In the genomic region with DNA sequence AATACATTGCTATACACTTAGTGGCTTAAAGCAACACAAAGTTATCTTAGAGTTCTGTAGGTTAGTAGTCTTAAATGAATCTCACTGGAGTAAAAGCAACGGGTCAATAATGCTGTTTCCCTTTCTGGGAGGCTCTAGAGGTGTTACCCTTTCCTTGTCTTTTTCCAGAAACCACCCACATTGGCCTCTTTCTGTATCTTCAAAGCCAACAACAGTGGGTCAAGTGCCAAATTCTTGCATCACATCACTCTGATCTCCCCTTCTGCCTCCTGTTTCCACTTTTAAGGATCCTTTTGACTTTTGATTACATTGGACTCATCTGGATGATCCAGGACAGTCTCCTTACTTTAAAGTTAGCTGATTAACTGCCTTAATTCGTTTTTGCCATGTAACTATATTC, we compare ENCODE assay signal across 19 cellular contexts.
"Had no signal": no experiment of that assay in that cellular context is flagged by ENCODE, and none has a peak within 500 bp of the region (broad histone marks: within the 10 kb centered on the region; RNA-seq: fewer than 3 reads in every experiment).

No MANE protein-coding gene starts in this region.

- H3K27me3 Mint-ChIP-seq: activated CD8-positive, alpha-beta T cell treated with anti-CD3 and anti-CD28 coated beads for 36 hours; activated naive CD8-positive, alpha-beta T cell; brain; central memory CD8-positive, alpha-beta T cell; T-cell had no signal

- H2AFZ ChIP-seq: hepatocyte had no signal

- H3K36me3 ChIP-seq: esophagus squamous epithelium, right lobe of liver, stomach, upper lobe of right lung had no signal

- H3K4me3 Mint-ChIP-seq: activated CD8-positive, alpha-beta T cell treated with anti-CD3 and anti-CD28 coated beads for 36 hours; activated naive CD8-positive, alpha-beta T cell; activated T-cell treated with anti-CD3 and anti-CD28 coated beads, Interleukin-2, amount 50 U/mL, for 4 hours; brain; central memory CD8-positive, alpha-beta T cell; nephron; T-cell had no signal

- H3K9ac ChIP-seq: SK-N-SH had no signal

- H3K9me3 ChIP-seq: esophagus squamous epithelium, psoas muscle, right lobe of liver, SK-N-SH, stomach, testis, upper lobe of right lung had no signal

- H3K27ac ChIP-seq: coronary artery, esophagus squamous epithelium, hepatocyte, psoas muscle, right lobe of liver, stomach, testis, upper lobe of right lung had no signal

- H3K4me2 ChIP-seq: hepatocyte, SK-N-SH had no signal

- ATAC-seq: activated CD8-positive, alpha-beta T cell treated with anti-CD3 and anti-CD28 coated beads for 36 hours; activated T-cell treated with anti-CD3 and anti-CD28 coated beads, Interleukin-2, amount 50 U/mL, for 4 hours; psoas muscle; T-cell; upper lobe of right lung had no signal

- H3K4me3 ChIP-seq: coronary artery, esophagus squamous epithelium, hepatocyte, psoas muscle, right lobe of liver, stomach, testis, upper lobe of right lung had no signal

- H3K36me3 Mint-ChIP-seq: brain had no signal

- H3K4me1 ChIP-seq: right lobe of liver, testis had no signal

- DNase-seq: activated CD4-positive, alpha-beta T cell treated with anti-CD3 and anti-CD28 coated beads for 48 hours; activated CD8-positive, alpha-beta T cell treated with anti-CD3 and anti-CD28 coated beads for 36 hours; activated gamma-delta T cell; activated T-cell treated with anti-CD3 and anti-CD28 coated beads, Interleukin-2, amount 50 U/mL, for 4 hours; esophagus squamous epithelium; psoas muscle; right lobe of liver; SK-N-SH; stimulated activated CD4-positive, alpha-beta T cell treated with anti-CD3 and anti-CD28 coated beads, Interleukin-1b, Interleukin-23, amount 100 ng/mL, for 48 hours; stomach; T-cell; testis; upper lobe of right lung had no signal

- H3K27me3 ChIP-seq: esophagus squamous epithelium, hepatocyte, right lobe of liver, stomach, testis, upper lobe of right lung had no signal

- H3K9me3 Mint-ChIP-seq: activated CD8-positive, alpha-beta T cell treated with anti-CD3 and anti-CD28 coated beads for 36 hours; activated T-cell treated with anti-CD3 and anti-CD28 coated beads, Interleukin-2, amount 50 U/mL, for 4 hours; central memory CD8-positive, alpha-beta T cell; nephron; T-cell had no signal

- H3K27ac Mint-ChIP-seq: activated CD8-positive, alpha-beta T cell treated with anti-CD3 and anti-CD28 coated beads for 36 hours; activated naive CD8-positive, alpha-beta T cell; brain; T-cell had no signal
